ENCODE assay signal across 8 cellular contexts in the genomic region with DNA sequence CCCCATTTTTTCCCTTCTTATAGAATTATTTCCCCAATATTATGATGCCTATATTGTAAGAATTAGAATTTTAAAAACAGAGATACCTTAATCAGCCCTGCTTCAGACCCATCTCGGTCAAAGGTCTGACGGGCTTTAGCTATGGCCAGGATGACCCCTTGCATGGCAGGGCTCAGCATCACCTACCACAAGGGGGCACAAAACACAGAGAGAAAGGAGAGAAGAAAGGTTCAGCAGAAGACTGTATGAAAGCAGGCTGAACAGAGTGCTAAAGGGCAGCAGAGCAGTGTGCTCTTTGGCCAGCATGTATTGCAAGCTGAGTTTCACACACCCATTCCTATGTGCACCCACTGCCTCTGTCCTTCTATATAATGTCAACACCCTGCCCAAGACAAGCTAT. TPM values are rescaled to one million over a fixed set of nuclear protein-coding genes. Genes with fewer than 3 reads are reported as not detected.
DNase-seq lines count a peak whose midpoint lies in the region; ATAC-seq and TF ChIP-seq lines count a peak whose summit lies in the region.

No MANE protein-coding gene starts in this region.

- peaks cover 46% of the 10 kb centered on the region for H3K36me3 Mint-ChIP-seq in type B pancreatic cell

- ATAC-seq in HG03025 (IDR thresholded peaks at IDR 0.05; ENCODE audit: low FRiP score, unreplicated experiment) (peak; percentile 63), left cardiac atrium (peak; percentile 61 to 63)

- DNase-seq in DMS153 treated with DMSO at 0.1 percent for 48 hours (lab: John Stamatoyannopoulos, UW; ENCODE audit: unreplicated experiment) = peak; percentile 16
- DNase-seq in DMS153 (lab: John Stamatoyannopoulos, UW) = no peak
- DNase-seq in SKM-1 treated with dmso at 0.1 percent for 144 hours (lab: John Stamatoyannopoulos, UW; ENCODE audit: unreplicated experiment) = peak; percentile 11
- no peak for DNase-seq in left cardiac atrium
- no peak for DNase-seq in type B pancreatic cell (ENCODE audit: extremely low spot score, unreplicated experiment)
- DNase-seq in mucosa of gallbladder (ENCODE audit: low spot score) = no peak
- no peak for DNase-seq in KG1 (lab: John Stamatoyannopoulos, UW)

- H3K9me3 Mint-ChIP-seq in type B pancreatic cell = no peaks in the 10 kb centered on the region

- H3K4me3 Mint-ChIP-seq in type B pancreatic cell = no peak overlapping the region

- no peaks in the 10 kb centered on the region for H3K27me3 Mint-ChIP-seq in type B pancreatic cell

- TF ChIP-seq CTCF in type B pancreatic cell (conservative IDR thresholded peaks at IDR 0.05) = peak; percentile 70

- intact Hi-C loops in left cardiac atrium (cut with DNase I) = no loop called here

- H3K4me1 Mint-ChIP-seq in type B pancreatic cell (ENCODE audit: unreplicated experiment) = no peaks in the 10 kb centered on the region

- H3K27ac Mint-ChIP-seq in type B pancreatic cell = no peak overlapping the region

RNA-seq across cellular contexts. Expression of gene CLDN25, which starts 26.8 kb away (rescaled TPM):
- total RNA-seq in left cardiac atrium (not detected), type B pancreatic cell (ENCODE audit: low replicate concordance) (not detected in 2 replicates), mucosa of gallbladder (not detected)

RNA-seq across cellular contexts. Expression of gene ZW10, which starts 32.9 kb away (rescaled TPM):
- total RNA-seq in left cardiac atrium = 10 to 100 TPM in 1 of 2 donors, 1 to 10 TPM in 1; 9.1 to 10.6 TPM
- 19.9 and 21.9 TPM in 2 replicates for total RNA-seq in type B pancreatic cell (ENCODE audit: low replicate concordance)
- 10.3 TPM for total RNA-seq in mucosa of gallbladder

Comparison
In these comparisons a context has a peak if more than half of its experiments do, and no peak if none do; other contexts are left out.
1. DNase-seq: peak in DMS153 treated with DMSO at 0.1 percent for 48 hours (single experiment) and SKM-1 treated with dmso at 0.1 percent for 144 hours (single experiment); none in DMS153 (single experiment), left cardiac atrium (single experiment), type B pancreatic cell (single experiment), mucosa of gallbladder (single experiment) and KG1 (single experiment).